In the genomic region with DNA sequence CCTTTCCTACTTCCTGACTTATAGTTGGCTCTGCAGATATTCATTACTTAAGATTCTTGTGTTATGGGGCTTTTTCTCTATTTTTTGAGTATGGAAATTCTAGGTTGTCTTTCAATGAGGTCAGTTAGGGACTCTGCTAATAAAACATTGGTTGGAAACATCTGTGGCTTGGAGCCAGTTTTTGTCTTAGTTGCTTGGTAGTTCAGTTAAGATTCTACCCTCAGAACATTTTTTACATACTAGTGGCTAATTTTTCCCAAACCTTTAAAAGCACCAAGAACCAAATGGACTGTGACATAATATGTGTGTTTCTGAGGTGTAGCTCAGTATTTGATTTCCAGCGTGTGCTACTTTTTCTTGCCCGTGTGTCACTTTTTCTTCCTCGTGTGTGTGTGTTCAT, we compare ENCODE assay signal across 1 cellular context.
TF ChIP-seq lines count a peak whose summit lies in the region.

No MANE protein-coding gene starts in this region.

TF ChIP-seq in IMR-90, 13 proteins besides CTCF, POLR2A, EP300 and RAD21:
- TF ChIP-seq MAZ (IDR thresholded peaks at IDR 0.05; ENCODE audit: borderline replicate concordance, low read depth, low read length), result no peak
- TF ChIP-seq RCOR1 (IDR thresholded peaks at IDR 0.05; ENCODE audit: insufficient replicate concordance, low read length), result no peak
- no peak for TF ChIP-seq NFE2L2 (IDR thresholded peaks at IDR 0.05; ENCODE audit: low read depth, low read length)
- TF ChIP-seq, protein P1, sequence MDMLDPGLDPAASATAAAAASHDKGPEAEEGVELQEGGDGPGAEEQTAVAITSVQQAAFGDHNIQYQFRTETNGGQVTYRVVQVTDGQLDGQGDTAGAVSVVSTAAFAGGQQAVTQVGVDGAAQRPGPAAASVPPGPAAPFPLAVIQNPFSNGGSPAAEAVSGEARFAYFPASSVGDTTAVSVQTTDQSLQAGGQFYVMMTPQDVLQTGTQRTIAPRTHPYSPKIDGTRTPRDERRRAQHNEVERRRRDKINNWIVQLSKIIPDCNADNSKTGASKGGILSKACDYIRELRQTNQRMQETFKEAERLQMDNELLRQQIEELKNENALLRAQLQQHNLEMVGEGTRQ (IDR thresholded peaks at IDR 0.05; ENCODE audit: low read depth, low read length), result no peak
- no peak for TF ChIP-seq MAFK (IDR thresholded peaks at IDR 0.05; ENCODE audit: low read depth, low read length)
- no peak for TF ChIP-seq CHD1 (IDR thresholded peaks at IDR 0.05; ENCODE audit: low read depth, low read length)
- TF ChIP-seq, protein P2, sequence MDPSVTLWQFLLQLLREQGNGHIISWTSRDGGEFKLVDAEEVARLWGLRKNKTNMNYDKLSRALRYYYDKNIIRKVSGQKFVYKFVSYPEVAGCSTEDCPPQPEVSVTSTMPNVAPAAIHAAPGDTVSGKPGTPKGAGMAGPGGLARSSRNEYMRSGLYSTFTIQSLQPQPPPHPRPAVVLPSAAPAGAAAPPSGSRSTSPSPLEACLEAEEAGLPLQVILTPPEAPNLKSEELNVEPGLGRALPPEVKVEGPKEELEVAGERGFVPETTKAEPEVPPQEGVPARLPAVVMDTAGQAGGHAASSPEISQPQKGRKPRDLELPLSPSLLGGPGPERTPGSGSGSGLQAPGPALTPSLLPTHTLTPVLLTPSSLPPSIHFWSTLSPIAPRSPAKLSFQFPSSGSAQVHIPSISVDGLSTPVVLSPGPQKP (IDR thresholded peaks at IDR 0.05; ENCODE audit: borderline replicate concordance, low read depth, low read length), result no peak
- TF ChIP-seq RFX5 (IDR thresholded peaks at IDR 0.05; ENCODE audit: low read depth, low read length), result no peak
- TF ChIP-seq BHLHE40 (IDR thresholded peaks at IDR 0.05; ENCODE audit: low read depth, low read length), result no peak
- no peak for TF ChIP-seq CEBPB (IDR thresholded peaks at IDR 0.05; ENCODE audit: low read depth, low read length)
- no peak for TF ChIP-seq FOS (IDR thresholded peaks at IDR 0.05; ENCODE audit: low read depth, low read length)
